1 cellular context compared by ENCODE assay signal in the genomic region with DNA sequence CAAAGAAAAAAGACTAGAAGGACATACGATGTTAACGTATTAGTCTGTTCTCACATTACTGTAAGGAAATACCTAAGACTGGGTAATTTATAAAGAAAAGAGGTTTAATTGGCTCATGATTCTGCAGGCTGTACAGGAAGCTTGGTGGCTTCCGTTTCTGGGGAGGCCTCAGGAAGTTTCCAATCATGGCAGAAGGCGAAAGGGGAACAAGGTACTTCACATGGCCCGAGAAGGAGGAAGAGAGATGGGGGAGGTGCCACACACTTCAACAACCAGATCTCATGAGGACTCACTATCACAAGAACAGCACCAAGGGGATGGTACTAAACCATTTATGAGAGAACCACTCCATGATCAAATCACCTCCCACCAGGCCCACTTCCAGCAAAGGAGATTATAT.
TF ChIP-seq lines count a peak whose summit lies in the region.

No MANE protein-coding gene starts in this region.

TF ChIP-seq in SK-N-SH treated with all-trans-retinoic acid at 6 μM for 48 hours, 23 proteins besides CTCF, POLR2A, EP300 and RAD21 (continued from another document):
- TF ChIP-seq, protein P1, sequence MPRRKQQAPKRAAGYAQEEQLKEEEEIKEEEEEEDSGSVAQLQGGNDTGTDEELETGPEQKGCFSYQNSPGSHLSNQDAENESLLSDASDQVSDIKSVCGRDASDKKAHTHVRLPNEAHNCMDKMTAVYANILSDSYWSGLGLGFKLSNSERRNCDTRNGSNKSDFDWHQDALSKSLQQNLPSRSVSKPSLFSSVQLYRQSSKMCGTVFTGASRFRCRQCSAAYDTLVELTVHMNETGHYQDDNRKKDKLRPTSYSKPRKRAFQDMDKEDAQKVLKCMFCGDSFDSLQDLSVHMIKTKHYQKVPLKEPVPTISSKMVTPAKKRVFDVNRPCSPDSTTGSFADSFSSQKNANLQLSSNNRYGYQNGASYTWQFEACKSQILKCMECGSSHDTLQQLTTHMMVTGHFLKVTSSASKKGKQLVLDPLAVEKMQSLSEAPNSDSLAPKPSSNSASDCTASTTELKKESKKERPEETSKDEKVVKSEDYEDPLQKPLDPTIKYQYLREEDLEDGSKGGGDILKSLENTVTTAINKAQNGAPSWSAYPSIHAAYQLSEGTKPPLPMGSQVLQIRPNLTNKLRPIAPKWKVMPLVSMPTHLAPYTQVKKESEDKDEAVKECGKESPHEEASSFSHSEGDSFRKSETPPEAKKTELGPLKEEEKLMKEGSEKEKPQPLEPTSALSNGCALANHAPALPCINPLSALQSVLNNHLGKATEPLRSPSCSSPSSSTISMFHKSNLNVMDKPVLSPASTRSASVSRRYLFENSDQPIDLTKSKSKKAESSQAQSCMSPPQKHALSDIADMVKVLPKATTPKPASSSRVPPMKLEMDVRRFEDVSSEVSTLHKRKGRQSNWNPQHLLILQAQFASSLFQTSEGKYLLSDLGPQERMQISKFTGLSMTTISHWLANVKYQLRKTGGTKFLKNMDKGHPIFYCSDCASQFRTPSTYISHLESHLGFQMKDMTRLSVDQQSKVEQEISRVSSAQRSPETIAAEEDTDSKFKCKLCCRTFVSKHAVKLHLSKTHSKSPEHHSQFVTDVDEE (CRISPR knock-in tag; IDR thresholded peaks at IDR 0.05) = no peak
- TF ChIP-seq, protein P2, sequence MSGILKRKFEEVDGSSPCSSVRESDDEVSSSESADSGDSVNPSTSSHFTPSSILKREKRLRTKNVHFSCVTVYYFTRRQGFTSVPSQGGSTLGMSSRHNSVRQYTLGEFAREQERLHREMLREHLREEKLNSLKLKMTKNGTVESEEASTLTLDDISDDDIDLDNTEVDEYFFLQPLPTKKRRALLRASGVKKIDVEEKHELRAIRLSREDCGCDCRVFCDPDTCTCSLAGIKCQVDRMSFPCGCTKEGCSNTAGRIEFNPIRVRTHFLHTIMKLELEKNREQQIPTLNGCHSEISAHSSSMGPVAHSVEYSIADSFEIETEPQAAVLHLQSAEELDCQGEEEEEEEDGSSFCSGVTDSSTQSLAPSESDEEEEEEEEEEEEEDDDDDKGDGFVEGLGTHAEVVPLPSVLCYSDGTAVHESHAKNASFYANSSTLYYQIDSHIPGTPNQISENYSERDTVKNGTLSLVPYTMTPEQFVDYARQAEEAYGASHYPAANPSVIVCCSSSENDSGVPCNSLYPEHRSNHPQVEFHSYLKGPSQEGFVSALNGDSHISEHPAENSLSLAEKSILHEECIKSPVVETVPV (CRISPR knock-in tag; IDR thresholded peaks at IDR 0.05) = no peak
- TF ChIP-seq ARNTL (CRISPR knock-in tag; IDR thresholded peaks at IDR 0.05; ENCODE audit: borderline replicate concordance, low read depth) (no peak), GLIS3 (CRISPR knock-in tag; IDR thresholded peaks at IDR 0.05) (no peak), PPARA (CRISPR knock-in tag; IDR thresholded peaks at IDR 0.05; ENCODE audit: borderline replicate concordance) (no peak), ZFP30 (CRISPR knock-in tag; IDR thresholded peaks at IDR 0.05) (no peak)
- TF ChIP-seq, protein P3, sequence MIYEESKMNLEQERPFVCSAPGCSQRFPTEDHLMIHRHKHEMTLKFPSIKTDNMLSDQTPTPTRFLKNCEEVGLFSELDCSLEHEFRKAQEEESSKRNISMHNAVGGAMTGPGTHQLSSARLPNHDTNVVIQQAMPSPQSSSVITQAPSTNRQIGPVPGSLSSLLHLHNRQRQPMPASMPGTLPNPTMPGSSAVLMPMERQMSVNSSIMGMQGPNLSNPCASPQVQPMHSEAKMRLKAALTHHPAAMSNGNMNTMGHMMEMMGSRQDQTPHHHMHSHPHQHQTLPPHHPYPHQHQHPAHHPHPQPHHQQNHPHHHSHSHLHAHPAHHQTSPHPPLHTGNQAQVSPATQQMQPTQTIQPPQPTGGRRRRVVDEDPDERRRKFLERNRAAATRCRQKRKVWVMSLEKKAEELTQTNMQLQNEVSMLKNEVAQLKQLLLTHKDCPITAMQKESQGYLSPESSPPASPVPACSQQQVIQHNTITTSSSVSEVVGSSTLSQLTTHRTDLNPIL (CRISPR knock-in tag; IDR thresholded peaks at IDR 0.05; ENCODE audit: low read depth) = no peak
TF ChIP-seq in SK-N-SH treated with all-trans-retinoic acid at 6 μM for 48 hours: peak in this region for 0.
